2 cellular contexts compared by ENCODE assay signal in genomic region chr16:20729141-20729540, GRCh38.
TF ChIP-seq lines count a peak whose summit lies in the region.

No MANE protein-coding gene starts in this region.

TF ChIP-seq in HepG2, 621 proteins besides CTCF, POLR2A, EP300 and RAD21:
- TF ChIP-seq ZBTB34 (CRISPR knock-in tag; IDR thresholded peaks at IDR 0.05) (no peak), ATF7 (IDR thresholded peaks at IDR 0.05) (peak; percentile 97), ATF7 (CRISPR knock-in tag; IDR thresholded peaks at IDR 0.05) (no peak), CREB1 (IDR thresholded peaks at IDR 0.05) (peak; percentile 73), CREB1 (CRISPR knock-in tag; IDR thresholded peaks at IDR 0.05) (no peak)
TF ChIP-seq in HepG2: peak in this region for 2.

TF ChIP-seq in K562, 482 proteins besides CTCF, POLR2A, EP300 and RAD21:
- TF ChIP-seq ERF (CRISPR knock-in tag; IDR thresholded peaks at IDR 0.05): no peak
- TF ChIP-seq DLX4 (CRISPR knock-in tag; IDR thresholded peaks at IDR 0.05): no peak
- TF ChIP-seq KLF13 (tag; IDR thresholded peaks at IDR 0.05; ENCODE audit: borderline replicate concordance, low read depth): no peak
- TF ChIP-seq, protein P1, sequence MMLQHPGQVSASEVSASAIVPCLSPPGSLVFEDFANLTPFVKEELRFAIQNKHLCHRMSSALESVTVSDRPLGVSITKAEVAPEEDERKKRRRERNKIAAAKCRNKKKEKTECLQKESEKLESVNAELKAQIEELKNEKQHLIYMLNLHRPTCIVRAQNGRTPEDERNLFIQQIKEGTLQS (IDR thresholded peaks at IDR 0.05): peak; percentile 69
- TF ChIP-seq, protein P1 (CRISPR knock-in tag; conservative IDR thresholded peaks at IDR 0.05): no peak
- TF ChIP-seq NFE2L1 (tag; IDR thresholded peaks at IDR 0.05; ENCODE audit: borderline replicate concordance, low read depth): no peak
- no peak for TF ChIP-seq HDAC6 (IDR thresholded peaks at IDR 0.05; ENCODE audit: low read depth, low read length)
- TF ChIP-seq ZBED1 (IDR thresholded peaks at IDR 0.05): no peak
- peak; percentile 27; the same call in 1 of the 2 replicates for TF ChIP-seq PKNOX1 (IDR thresholded peaks at IDR 0.05)
- TF ChIP-seq CREB5 (CRISPR knock-in tag; IDR thresholded peaks at IDR 0.05): no peak
- no peak for TF ChIP-seq ZNF511 (CRISPR knock-in tag; IDR thresholded peaks at IDR 0.05)
- no peak for TF ChIP-seq ARID1B (IDR thresholded peaks at IDR 0.05)
- no peak for TF ChIP-seq GTF3C2 (IDR thresholded peaks at IDR 0.05; ENCODE audit: borderline replicate concordance, extremely low read depth, insufficient read length)
- TF ChIP-seq, protein P2, sequence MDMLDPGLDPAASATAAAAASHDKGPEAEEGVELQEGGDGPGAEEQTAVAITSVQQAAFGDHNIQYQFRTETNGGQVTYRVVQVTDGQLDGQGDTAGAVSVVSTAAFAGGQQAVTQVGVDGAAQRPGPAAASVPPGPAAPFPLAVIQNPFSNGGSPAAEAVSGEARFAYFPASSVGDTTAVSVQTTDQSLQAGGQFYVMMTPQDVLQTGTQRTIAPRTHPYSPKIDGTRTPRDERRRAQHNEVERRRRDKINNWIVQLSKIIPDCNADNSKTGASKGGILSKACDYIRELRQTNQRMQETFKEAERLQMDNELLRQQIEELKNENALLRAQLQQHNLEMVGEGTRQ (CRISPR knock-in tag; IDR thresholded peaks at IDR 0.05): no peak
- TF ChIP-seq PRPF4 (IDR thresholded peaks at IDR 0.05; ENCODE audit: insufficient read depth, low read depth, low read length, poor library complexity, severe bottlenecking): no peak
- TF ChIP-seq TSHZ1 (CRISPR knock-in tag; IDR thresholded peaks at IDR 0.05): no peak
- TF ChIP-seq KAT7 (CRISPR knock-in tag; IDR thresholded peaks at IDR 0.05; ENCODE audit: borderline replicate concordance): no peak
- no peak for TF ChIP-seq ZBTB8A (IDR thresholded peaks at IDR 0.05; ENCODE audit: partially characterized antibody)
- peak; percentile 57; the same call in 1 of the 2 replicates for TF ChIP-seq ATF7 (IDR thresholded peaks at IDR 0.05)
